In genomic region chr11:12179019-12179418, GRCh38 we compare ENCODE assay signal across 9 cellular contexts.
DNase-seq lines count a peak whose midpoint lies in the region; ATAC-seq and TF ChIP-seq lines count a peak whose summit lies in the region.
"Had no signal": no experiment of that assay in that cellular context is flagged by ENCODE, and none has a peak within 500 bp of the region (broad histone marks: within the 10 kb centered on the region; RNA-seq: fewer than 3 reads in every experiment).

No MANE protein-coding gene starts in this region.

- intact Hi-C loops in natural killer cell (cut with micrococcal nuclease): no loop called here
- intact Hi-C loops in left lung (cut with DNase I): no loop called here
- intact Hi-C loops in aorta (cut with DNase I): no loop called here

- H3K27ac ChIP-seq in angular gyrus (ENCODE audit: low read depth, low read length): peak overlapping the region; percentile 54
- peak overlapping the region; percentile 11 to 61 for H3K27ac ChIP-seq in left lung
- H3K27ac ChIP-seq in aorta (ENCODE audit: low read depth in 1 of 2, low read length in 2 of 2): peak overlapping the region; percentile 38 to 64

- H3K27me3 Mint-ChIP-seq in natural killer cell treated with Interleukin-12 subunit alpha and Interleukin-12 subunit beta and Interleukin-15 and Interleukin-18, amount 100 ng/mL, for 72 hours: peaks cover 0 to 3% of the 10 kb centered on the region in 2 donors
- no peaks in the 10 kb centered on the region for H3K27me3 Mint-ChIP-seq in natural killer cell (ENCODE audit: low read depth in 2 of 2)

- peaks cover 10 to 49% of the 10 kb centered on the region in 2 donors for H3K4me1 ChIP-seq in left lung
- H3K4me1 ChIP-seq in aorta (ENCODE audit: control insufficient read depth in 1 of 2, insufficient read depth in 2 of 2, low read length in 2 of 2): peaks cover 7% of the 10 kb centered on the region in 2 donors

- no peaks in the 10 kb centered on the region for H3K9me3 ChIP-seq in left lung
- H3K9me3 ChIP-seq in aorta (ENCODE audit: control insufficient read depth, low read length): no peaks in the 10 kb centered on the region

- ATAC-seq in natural killer cell treated with Interleukin-12 subunit alpha and Interleukin-12 subunit beta and Interleukin-15 and Interleukin-18, amount 100 ng/mL, for 72 hours: no peak
- ATAC-seq in natural killer cell (no peak), left lung (peak; percentile 85), aorta (ENCODE audit: low FRiP score) (peak; percentile 6), HG03342 (IDR thresholded peaks at IDR 0.05; ENCODE audit: unreplicated experiment) (no peak), HG02885 (IDR thresholded peaks at IDR 0.05; ENCODE audit: poor library complexity, unreplicated experiment) (no peak), HG02588 (IDR thresholded peaks at IDR 0.05; ENCODE audit: unreplicated experiment) (no peak)

- no peak overlapping the region for H3K4me3 ChIP-seq in left lung
- no peak overlapping the region for H3K4me3 ChIP-seq in aorta (ENCODE audit: low read length in 2 of 2)

- H3K4me1 Mint-ChIP-seq in natural killer cell treated with Interleukin-12 subunit alpha and Interleukin-12 subunit beta and Interleukin-15 and Interleukin-18, amount 100 ng/mL, for 72 hours (ENCODE audit: low read depth in 2 of 2): peaks cover 35 to 52% of the 10 kb centered on the region in 2 donors
- peaks cover 15 to 37% of the 10 kb centered on the region in 2 donors for H3K4me1 Mint-ChIP-seq in natural killer cell

- no peak overlapping the region for H3K4me3 Mint-ChIP-seq in natural killer cell treated with Interleukin-12 subunit alpha and Interleukin-12 subunit beta and Interleukin-15 and Interleukin-18, amount 100 ng/mL, for 72 hours
- H3K4me3 Mint-ChIP-seq in natural killer cell: no peak overlapping the region

- WGBS in aorta, 2 donors: 30 to 39% methylated on average over 5 of the region's 5 CpGs

- H3K27me3 ChIP-seq in left lung (no peaks in the 10 kb centered on the region), aorta (ENCODE audit: control insufficient read depth in 1 of 2, insufficient read depth in 2 of 2, low read length in 1 of 2) (no peaks in the 10 kb centered on the region)

- H3K9me3 Mint-ChIP-seq in natural killer cell treated with Interleukin-12 subunit alpha and Interleukin-12 subunit beta and Interleukin-15 and Interleukin-18, amount 100 ng/mL, for 72 hours: no peaks in the 10 kb centered on the region
- no peaks in the 10 kb centered on the region for H3K9me3 Mint-ChIP-seq in natural killer cell

- no peak for TF ChIP-seq CTCF in natural killer cell (IDR thresholded peaks at IDR 0.05)
- no peak for TF ChIP-seq CTCF in left lung (IDR thresholded peaks at IDR 0.05)

- H3K27ac Mint-ChIP-seq in natural killer cell treated with Interleukin-12 subunit alpha and Interleukin-12 subunit beta and Interleukin-15 and Interleukin-18, amount 100 ng/mL, for 72 hours: peak overlapping the region; percentile 14 to 34
- peak overlapping the region in 1 of 2 donors; percentile 33 for H3K27ac Mint-ChIP-seq in natural killer cell

- no peaks in the 10 kb centered on the region for H3K36me3 ChIP-seq in left lung
- no peaks in the 10 kb centered on the region for H3K36me3 ChIP-seq in aorta (ENCODE audit: control insufficient read depth in 1 of 2, insufficient read depth in 2 of 2, low read length in 1 of 2)

- H3K36me3 Mint-ChIP-seq in natural killer cell treated with Interleukin-12 subunit alpha and Interleukin-12 subunit beta and Interleukin-15 and Interleukin-18, amount 100 ng/mL, for 72 hours: no peaks in the 10 kb centered on the region
- no peaks in the 10 kb centered on the region for H3K36me3 Mint-ChIP-seq in natural killer cell

- no peak for DNase-seq in natural killer cell treated with Interleukin-12 subunit alpha and Interleukin-12 subunit beta and Interleukin-15 and Interleukin-18, amount 100 ng/mL, for 72 hours (ENCODE audit: low spot score)
- DNase-seq in natural killer cell (no peak), left lung (peak; percentile 72 to 77), aorta (no peak)
- DNase-seq: DND-41 had no signal

Comparison
In these comparisons a context has a peak if more than half of its experiments do, and no peak if none do; other contexts are left out.
1. ATAC-seq: peak in left lung (single experiment) and aorta (single experiment); none in natural killer cell treated with Interleukin-12 subunit alpha and Interleukin-12 subunit beta and Interleukin-15 and Interleukin-18, amount 100 ng/mL, for 72 hours (0 of 2), natural killer cell (0 of 3), HG03342 (single experiment), HG02885 (single experiment) and HG02588 (single experiment).
2. DNase-seq: peak in left lung (2 of 2); none in natural killer cell treated with Interleukin-12 subunit alpha and Interleukin-12 subunit beta and Interleukin-15 and Interleukin-18, amount 100 ng/mL, for 72 hours (single experiment), natural killer cell (single experiment) and aorta (0 of 2).
3. Peak in every context shown above with its lines, with median percentiles within 50 percentile points of each other: H3K27ac ChIP-seq.